ENCODE assay signal across 1 cellular context in the genomic region with DNA sequence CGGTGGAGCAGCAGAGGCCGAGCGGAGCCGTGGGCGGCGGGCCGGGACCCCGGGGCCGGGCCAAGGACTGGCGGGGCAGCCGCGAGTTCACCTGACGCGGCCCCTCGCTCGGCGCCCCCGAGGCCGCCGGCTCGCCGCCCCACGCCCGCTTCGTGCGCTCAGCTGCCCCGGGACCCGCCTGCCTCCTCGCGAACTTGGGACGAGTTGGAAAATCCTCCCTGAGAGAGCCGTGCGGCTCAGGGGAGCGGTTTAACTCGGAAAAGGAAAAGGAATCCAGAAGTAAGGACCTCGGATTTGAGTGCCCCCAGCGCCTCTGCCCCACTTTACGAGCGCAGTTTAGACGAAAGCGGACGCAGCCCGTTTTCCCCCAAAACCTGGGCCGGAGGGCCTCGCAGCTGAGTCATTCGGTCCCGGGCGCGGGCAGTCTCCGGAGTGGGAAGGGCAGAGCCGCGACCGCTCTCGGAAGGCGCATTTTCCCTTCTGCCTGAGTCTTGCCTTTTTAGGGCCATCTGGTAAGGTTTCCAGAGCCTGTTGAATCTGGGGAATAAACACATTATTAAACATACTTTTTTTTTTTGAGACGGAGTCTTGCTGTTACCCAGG.
TF ChIP-seq lines count a peak whose summit lies in the region.

No MANE protein-coding gene starts in this region.

TF ChIP-seq in GM12878, 131 proteins besides CTCF, POLR2A, EP300 and RAD21 (continued from another document and continues in another):
- no peak for TF ChIP-seq MYC (IDR thresholded peaks at IDR 0.05; ENCODE audit: insufficient read depth, insufficient read length, insufficient replicate concordance, low read length, severe bottlenecking)
- TF ChIP-seq, protein P1, sequence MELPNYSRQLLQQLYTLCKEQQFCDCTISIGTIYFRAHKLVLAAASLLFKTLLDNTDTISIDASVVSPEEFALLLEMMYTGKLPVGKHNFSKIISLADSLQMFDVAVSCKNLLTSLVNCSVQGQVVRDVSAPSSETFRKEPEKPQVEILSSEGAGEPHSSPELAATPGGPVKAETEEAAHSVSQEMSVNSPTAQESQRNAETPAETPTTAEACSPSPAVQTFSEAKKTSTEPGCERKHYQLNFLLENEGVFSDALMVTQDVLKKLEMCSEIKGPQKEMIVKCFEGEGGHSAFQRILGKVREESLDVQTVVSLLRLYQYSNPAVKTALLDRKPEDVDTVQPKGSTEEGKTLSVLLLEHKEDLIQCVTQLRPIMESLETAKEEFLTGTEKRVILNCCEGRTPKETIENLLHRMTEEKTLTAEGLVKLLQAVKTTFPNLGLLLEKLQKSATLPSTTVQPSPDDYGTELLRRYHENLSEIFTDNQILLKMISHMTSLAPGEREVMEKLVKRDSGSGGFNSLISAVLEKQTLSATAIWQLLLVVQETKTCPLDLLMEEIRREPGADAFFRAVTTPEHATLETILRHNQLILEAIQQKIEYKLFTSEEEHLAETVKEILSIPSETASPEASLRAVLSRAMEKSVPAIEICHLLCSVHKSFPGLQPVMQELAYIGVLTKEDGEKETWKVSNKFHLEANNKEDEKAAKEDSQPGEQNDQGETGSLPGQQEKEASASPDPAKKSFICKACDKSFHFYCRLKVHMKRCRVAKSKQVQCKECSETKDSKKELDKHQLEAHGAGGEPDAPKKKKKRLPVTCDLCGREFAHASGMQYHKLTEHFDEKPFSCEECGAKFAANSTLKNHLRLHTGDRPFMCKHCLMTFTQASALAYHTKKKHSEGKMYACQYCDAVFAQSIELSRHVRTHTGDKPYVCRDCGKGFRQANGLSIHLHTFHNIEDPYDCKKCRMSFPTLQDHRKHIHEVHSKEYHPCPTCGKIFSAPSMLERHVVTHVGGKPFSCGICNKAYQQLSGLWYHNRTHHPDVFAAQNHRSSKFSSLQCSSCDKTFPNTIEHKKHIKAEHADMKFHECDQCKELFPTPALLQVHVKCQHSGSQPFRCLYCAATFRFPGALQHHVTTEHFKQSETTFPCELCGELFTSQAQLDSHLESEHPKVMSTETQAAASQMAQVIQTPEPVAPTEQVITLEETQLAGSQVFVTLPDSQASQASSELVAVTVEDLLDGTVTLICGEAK (IDR thresholded peaks at IDR 0.05; ENCODE audit: borderline replicate concordance): no peak
- TF ChIP-seq MEF2A (IDR thresholded peaks at IDR 0.05; ENCODE audit: insufficient read depth, low read depth, low read length): no peak
- peak; percentile 92 for TF ChIP-seq DPF2 (IDR thresholded peaks at IDR 0.05)
- TF ChIP-seq, protein P2, sequence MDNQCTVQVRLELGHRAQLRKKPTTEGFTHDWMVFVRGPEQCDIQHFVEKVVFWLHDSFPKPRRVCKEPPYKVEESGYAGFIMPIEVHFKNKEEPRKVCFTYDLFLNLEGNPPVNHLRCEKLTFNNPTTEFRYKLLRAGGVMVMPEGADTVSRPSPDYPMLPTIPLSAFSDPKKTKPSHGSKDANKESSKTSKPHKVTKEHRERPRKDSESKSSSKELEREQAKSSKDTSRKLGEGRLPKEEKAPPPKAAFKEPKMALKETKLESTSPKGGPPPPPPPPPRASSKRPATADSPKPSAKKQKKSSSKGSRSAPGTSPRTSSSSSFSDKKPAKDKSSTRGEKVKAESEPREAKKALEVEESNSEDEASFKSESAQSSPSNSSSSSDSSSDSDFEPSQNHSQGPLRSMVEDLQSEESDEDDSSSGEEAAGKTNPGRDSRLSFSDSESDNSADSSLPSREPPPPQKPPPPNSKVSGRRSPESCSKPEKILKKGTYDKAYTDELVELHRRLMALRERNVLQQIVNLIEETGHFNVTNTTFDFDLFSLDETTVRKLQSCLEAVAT (IDR thresholded peaks at IDR 0.05): no peak; the same call in none of the 2 replicates
- TF ChIP-seq NFYA (IDR thresholded peaks at IDR 0.05; ENCODE audit: borderline replicate concordance, low read depth, low read length): no peak
- TF ChIP-seq, protein P3, sequence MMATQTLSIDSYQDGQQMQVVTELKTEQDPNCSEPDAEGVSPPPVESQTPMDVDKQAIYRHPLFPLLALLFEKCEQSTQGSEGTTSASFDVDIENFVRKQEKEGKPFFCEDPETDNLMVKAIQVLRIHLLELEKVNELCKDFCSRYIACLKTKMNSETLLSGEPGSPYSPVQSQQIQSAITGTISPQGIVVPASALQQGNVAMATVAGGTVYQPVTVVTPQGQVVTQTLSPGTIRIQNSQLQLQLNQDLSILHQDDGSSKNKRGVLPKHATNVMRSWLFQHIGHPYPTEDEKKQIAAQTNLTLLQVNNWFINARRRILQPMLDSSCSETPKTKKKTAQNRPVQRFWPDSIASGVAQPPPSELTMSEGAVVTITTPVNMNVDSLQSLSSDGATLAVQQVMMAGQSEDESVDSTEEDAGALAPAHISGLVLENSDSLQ (IDR thresholded peaks at IDR 0.05): no peak
- TF ChIP-seq, protein P4, sequence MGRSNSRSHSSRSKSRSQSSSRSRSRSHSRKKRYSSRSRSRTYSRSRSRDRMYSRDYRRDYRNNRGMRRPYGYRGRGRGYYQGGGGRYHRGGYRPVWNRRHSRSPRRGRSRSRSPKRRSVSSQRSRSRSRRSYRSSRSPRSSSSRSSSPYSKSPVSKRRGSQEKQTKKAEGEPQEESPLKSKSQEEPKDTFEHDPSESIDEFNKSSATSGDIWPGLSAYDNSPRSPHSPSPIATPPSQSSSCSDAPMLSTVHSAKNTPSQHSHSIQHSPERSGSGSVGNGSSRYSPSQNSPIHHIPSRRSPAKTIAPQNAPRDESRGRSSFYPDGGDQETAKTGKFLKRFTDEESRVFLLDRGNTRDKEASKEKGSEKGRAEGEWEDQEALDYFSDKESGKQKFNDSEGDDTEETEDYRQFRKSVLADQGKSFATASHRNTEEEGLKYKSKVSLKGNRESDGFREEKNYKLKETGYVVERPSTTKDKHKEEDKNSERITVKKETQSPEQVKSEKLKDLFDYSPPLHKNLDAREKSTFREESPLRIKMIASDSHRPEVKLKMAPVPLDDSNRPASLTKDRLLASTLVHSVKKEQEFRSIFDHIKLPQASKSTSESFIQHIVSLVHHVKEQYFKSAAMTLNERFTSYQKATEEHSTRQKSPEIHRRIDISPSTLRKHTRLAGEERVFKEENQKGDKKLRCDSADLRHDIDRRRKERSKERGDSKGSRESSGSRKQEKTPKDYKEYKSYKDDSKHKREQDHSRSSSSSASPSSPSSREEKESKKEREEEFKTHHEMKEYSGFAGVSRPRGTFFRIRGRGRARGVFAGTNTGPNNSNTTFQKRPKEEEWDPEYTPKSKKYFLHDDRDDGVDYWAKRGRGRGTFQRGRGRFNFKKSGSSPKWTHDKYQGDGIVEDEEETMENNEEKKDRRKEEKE (IDR thresholded peaks at IDR 0.05): 0 out of 2 replicates have a peak, but pooled peaks have one; percentile 56
- no peak for TF ChIP-seq TARDBP (IDR thresholded peaks at IDR 0.05; ENCODE audit: borderline replicate concordance)
- TF ChIP-seq RB1 (IDR thresholded peaks at IDR 0.05; ENCODE audit: borderline replicate concordance): no peak
- TF ChIP-seq NFIC (IDR thresholded peaks at IDR 0.05; ENCODE audit: low read depth, low read length): no peak
- TF ChIP-seq, protein P5, sequence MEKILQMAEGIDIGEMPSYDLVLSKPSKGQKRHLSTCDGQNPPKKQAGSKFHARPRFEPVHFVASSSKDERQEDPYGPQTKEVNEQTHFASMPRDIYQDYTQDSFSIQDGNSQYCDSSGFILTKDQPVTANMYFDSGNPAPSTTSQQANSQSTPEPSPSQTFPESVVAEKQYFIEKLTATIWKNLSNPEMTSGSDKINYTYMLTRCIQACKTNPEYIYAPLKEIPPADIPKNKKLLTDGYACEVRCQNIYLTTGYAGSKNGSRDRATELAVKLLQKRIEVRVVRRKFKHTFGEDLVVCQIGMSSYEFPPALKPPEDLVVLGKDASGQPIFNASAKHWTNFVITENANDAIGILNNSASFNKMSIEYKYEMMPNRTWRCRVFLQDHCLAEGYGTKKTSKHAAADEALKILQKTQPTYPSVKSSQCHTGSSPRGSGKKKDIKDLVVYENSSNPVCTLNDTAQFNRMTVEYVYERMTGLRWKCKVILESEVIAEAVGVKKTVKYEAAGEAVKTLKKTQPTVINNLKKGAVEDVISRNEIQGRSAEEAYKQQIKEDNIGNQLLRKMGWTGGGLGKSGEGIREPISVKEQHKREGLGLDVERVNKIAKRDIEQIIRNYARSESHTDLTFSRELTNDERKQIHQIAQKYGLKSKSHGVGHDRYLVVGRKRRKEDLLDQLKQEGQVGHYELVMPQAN (conservative IDR thresholded peaks at IDR 0.05): peak; percentile 57
- no peak for TF ChIP-seq BHLHE40 (IDR thresholded peaks at IDR 0.05; ENCODE audit: borderline replicate concordance in 1 of 2, low read depth in 2 of 2, low read length in 1 of 2)
- no peak for TF ChIP-seq PML (IDR thresholded peaks at IDR 0.05; ENCODE audit: low read length)
- TF ChIP-seq MXI1 (IDR thresholded peaks at IDR 0.05; ENCODE audit: low read depth, low read length): peak; percentile 10
- TF ChIP-seq CHD4 (IDR thresholded peaks at IDR 0.05): no peak
- TF ChIP-seq FOXK2 (IDR thresholded peaks at IDR 0.05): no peak
- TF ChIP-seq, protein P6, sequence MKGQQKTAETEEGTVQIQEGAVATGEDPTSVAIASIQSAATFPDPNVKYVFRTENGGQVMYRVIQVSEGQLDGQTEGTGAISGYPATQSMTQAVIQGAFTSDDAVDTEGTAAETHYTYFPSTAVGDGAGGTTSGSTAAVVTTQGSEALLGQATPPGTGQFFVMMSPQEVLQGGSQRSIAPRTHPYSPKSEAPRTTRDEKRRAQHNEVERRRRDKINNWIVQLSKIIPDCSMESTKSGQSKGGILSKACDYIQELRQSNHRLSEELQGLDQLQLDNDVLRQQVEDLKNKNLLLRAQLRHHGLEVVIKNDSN (IDR thresholded peaks at IDR 0.05; ENCODE audit: borderline replicate concordance, extremely low read length, insufficient read depth, low read depth, low read length): no peak
- TF ChIP-seq FOXM1 (IDR thresholded peaks at IDR 0.05; ENCODE audit: low read depth, low read length): peak; percentile 9; the same call in 1 of the 2 replicates
- TF ChIP-seq SP1 (IDR thresholded peaks at IDR 0.05; ENCODE audit: low read depth, low read length): no peak
- no peak for TF ChIP-seq ESRRA (IDR thresholded peaks at IDR 0.05; ENCODE audit: low read length)
- TF ChIP-seq FOS (IDR thresholded peaks at IDR 0.05; ENCODE audit: borderline replicate concordance, extremely low read depth, insufficient read length): no peak
- TF ChIP-seq RAD51 (IDR thresholded peaks at IDR 0.05): no peak
- TF ChIP-seq, protein P7, sequence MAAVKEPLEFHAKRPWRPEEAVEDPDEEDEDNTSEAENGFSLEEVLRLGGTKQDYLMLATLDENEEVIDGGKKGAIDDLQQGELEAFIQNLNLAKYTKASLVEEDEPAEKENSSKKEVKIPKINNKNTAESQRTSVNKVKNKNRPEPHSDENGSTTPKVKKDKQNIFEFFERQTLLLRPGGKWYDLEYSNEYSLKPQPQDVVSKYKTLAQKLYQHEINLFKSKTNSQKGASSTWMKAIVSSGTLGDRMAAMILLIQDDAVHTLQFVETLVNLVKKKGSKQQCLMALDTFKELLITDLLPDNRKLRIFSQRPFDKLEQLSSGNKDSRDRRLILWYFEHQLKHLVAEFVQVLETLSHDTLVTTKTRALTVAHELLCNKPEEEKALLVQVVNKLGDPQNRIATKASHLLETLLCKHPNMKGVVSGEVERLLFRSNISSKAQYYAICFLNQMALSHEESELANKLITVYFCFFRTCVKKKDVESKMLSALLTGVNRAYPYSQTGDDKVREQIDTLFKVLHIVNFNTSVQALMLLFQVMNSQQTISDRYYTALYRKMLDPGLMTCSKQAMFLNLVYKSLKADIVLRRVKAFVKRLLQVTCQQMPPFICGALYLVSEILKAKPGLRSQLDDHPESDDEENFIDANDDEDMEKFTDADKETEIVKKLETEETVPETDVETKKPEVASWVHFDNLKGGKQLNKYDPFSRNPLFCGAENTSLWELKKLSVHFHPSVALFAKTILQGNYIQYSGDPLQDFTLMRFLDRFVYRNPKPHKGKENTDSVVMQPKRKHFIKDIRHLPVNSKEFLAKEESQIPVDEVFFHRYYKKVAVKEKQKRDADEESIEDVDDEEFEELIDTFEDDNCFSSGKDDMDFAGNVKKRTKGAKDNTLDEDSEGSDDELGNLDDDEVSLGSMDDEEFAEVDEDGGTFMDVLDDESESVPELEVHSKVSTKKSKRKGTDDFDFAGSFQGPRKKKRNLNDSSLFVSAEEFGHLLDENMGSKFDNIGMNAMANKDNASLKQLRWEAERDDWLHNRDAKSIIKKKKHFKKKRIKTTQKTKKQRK (IDR thresholded peaks at IDR 0.05; ENCODE audit: low read depth, low read length): no peak
- TF ChIP-seq EGR1 (IDR thresholded peaks at IDR 0.05; ENCODE audit: borderline replicate concordance in 1 of 2, low read depth in 2 of 2, low read length in 2 of 2): peak in 1 of 2 experiments; percentile 58; a peak in 1 of 3 replicates
- TF ChIP-seq, protein P8, sequence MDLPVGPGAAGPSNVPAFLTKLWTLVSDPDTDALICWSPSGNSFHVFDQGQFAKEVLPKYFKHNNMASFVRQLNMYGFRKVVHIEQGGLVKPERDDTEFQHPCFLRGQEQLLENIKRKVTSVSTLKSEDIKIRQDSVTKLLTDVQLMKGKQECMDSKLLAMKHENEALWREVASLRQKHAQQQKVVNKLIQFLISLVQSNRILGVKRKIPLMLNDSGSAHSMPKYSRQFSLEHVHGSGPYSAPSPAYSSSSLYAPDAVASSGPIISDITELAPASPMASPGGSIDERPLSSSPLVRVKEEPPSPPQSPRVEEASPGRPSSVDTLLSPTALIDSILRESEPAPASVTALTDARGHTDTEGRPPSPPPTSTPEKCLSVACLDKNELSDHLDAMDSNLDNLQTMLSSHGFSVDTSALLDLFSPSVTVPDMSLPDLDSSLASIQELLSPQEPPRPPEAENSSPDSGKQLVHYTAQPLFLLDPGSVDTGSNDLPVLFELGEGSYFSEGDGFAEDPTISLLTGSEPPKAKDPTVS (IDR thresholded peaks at IDR 0.05; ENCODE audit: low read depth, low read length): no peak
- TF ChIP-seq, protein P9, sequence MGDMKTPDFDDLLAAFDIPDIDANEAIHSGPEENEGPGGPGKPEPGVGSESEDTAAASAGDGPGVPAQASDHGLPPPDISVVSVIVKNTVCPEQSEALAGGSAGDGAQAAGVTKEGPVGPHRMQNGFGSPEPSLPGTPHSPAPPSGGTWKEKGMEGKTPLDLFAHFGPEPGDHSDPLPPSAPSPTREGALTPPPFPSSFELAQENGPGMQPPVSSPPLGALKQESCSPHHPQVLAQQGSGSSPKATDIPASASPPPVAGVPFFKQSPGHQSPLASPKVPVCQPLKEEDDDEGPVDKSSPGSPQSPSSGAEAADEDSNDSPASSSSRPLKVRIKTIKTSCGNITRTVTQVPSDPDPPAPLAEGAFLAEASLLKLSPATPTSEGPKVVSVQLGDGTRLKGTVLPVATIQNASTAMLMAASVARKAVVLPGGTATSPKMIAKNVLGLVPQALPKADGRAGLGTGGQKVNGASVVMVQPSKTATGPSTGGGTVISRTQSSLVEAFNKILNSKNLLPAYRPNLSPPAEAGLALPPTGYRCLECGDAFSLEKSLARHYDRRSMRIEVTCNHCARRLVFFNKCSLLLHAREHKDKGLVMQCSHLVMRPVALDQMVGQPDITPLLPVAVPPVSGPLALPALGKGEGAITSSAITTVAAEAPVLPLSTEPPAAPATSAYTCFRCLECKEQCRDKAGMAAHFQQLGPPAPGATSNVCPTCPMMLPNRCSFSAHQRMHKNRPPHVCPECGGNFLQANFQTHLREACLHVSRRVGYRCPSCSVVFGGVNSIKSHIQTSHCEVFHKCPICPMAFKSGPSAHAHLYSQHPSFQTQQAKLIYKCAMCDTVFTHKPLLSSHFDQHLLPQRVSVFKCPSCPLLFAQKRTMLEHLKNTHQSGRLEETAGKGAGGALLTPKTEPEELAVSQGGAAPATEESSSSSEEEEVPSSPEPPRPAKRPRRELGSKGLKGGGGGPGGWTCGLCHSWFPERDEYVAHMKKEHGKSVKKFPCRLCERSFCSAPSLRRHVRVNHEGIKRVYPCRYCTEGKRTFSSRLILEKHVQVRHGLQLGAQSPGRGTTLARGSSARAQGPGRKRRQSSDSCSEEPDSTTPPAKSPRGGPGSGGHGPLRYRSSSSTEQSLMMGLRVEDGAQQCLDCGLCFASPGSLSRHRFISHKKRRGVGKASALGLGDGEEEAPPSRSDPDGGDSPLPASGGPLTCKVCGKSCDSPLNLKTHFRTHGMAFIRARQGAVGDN (IDR thresholded peaks at IDR 0.05): peak; percentile 78
- no peak for TF ChIP-seq NBN (IDR thresholded peaks at IDR 0.05)
- TF ChIP-seq CBX5 (IDR thresholded peaks at IDR 0.05; ENCODE audit: low read depth): no peak
